Comparison of ENCODE assay signal across 30 cellular contexts in the genomic region with DNA sequence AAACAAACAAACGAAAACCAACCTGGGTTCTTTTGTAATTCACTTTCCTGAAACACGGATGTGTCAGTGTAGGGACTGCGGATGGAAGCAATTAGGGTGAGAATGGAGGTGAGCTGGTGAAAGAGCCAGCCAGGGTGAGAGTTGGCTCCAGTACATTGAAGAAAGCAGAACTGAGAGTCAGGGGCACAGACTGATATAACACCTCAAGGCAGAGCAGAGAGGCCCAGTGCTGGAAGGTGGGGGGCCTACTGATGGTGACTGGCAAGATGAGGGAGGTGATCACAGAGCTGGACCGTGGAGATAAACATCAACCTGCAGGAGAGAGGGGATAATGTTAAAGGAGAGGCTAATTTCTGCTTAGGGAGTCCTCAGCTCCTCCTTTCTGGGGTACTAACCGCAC.
DNase-seq lines count a peak whose midpoint lies in the region; ATAC-seq, FAIRE-seq and TF ChIP-seq lines count a peak whose summit lies in the region.
"Had no signal": no experiment of that assay in that cellular context is flagged by ENCODE, and none has a peak within 500 bp of the region (broad histone marks: within the 10 kb centered on the region; RNA-seq: fewer than 3 reads in every experiment).

No MANE protein-coding gene starts in this region.

- DNase-seq in GM12878 (ENCODE audit: low read depth, low spot score) (no peak), urothelium cell line (ENCODE audit: low spot score) (no peak), NCI-H226 (no peak)
- DNase-seq in stimulated activated naive B cell treated with anti-CD40 and anti-IgM and Interleukin-4, amounts not matched to agents 10 μg/mL and 1 μg/mL and 100 μg/mL, for 72 hours = no peak
- DNase-seq: activated naive CD4-positive, alpha-beta T cell treated with anti-CD3 and anti-CD28 coated beads, Interleukin-2, amount 50 U/mL, for 16 hours; activated T-cell treated with anti-CD3 and anti-CD28 coated beads for 4 hours; EL; erythroblast; head of caudate nucleus; KG1; kidney; naive thymus-derived CD8-positive, alpha-beta T cell; NCI-H1930; NCI-H526; nucleus accumbens; right lobe of liver; SHP77 treated with DMSO at 0.1 percent for 48 hours; stimulated activated CD4-positive, alpha-beta T cell treated with anti-CD3 and anti-CD28 coated beads, Interleukin-12 subunit alpha, Interleukin-12 subunit beta, amount 100 ng/mL, for 4 hours; stimulated activated CD4-positive, alpha-beta T cell treated with anti-CD3 and anti-CD28 coated beads, Interleukin-2, amount 100 ng/mL, for 48 hours; tibial artery had no signal

- no peak for TF ChIP-seq EP300 in GM12878 (IDR thresholded peaks at IDR 0.05; ENCODE audit: borderline replicate concordance in 1 of 2, control insufficient read depth in 1 of 2, low read depth in 2 of 2, low read length in 2 of 2)

- WGBS in GM12878 (ENCODE audit: insufficient coverage, insufficient replicate concordance, low lambda C conversion rate, missing lambda C conversion rate) = 55% methylated on average over 5 of the region's 5 CpGs

- no peak overlapping the region for H3K9ac ChIP-seq in GM12878 (ENCODE audit: control insufficient read depth, insufficient read depth, low read length)
- H3K9ac ChIP-seq: BLaER1 had no signal

- CTCF ChIA-PET in GM12878 (lab: Yijun Ruan, JAX) = no interaction called here

- H3K4me3 Mint-ChIP-seq in stimulated activated naive B cell treated with anti-CD40 and anti-IgM and Interleukin-4, amounts not matched to agents 10 μg/mL and 1 μg/mL and 100 μg/mL, for 72 hours = no peak overlapping the region
- H3K4me3 Mint-ChIP-seq: brain; dendritic cell treated with granulocyte-macrophage colony-stimulating factor and Interleukin-4, amounts not matched to agents 40 ng/mL and 50 ng/mL, for 4 days; naive thymus-derived CD8-positive, alpha-beta T cell; T-helper 2 cell treated with Interferon-gamma antibody and Interleukin-4, amounts not matched to agents 5 μg/mL and 100 μg/mL, for 36 hours had no signal

- TF ChIP-seq CTCF in GM12878 (IDR thresholded peaks at IDR 0.05 in 2 of 3, conservative IDR thresholded peaks at IDR 0.05 in 1 of 3; ENCODE audit: control insufficient read depth in 2 of 3, extremely low read depth in 1 of 3, insufficient read depth in 1 of 3, low read depth in 3 of 3, low read length in 3 of 3) = no peak

- SMC1A ChIA-PET in GM12878 (lab: Charles Lee; ENCODE audit: uncharacterized antibody, unreplicated experiment) = no interaction called here

- no peaks in the 10 kb centered on the region for H3K9me3 ChIP-seq in GM12878 (replicated peaks; ENCODE audit: control insufficient read depth, insufficient read depth, low read length)
- H3K9me3 ChIP-seq: BLaER1, prostate gland, right lobe of liver, tibial artery had no signal

- no peak overlapping the region for H3K4me2 ChIP-seq in GM12878 (ENCODE audit: control insufficient read depth, insufficient read depth)
- H3K4me2 ChIP-seq: BLaER1 had no signal

- intact Hi-C loops in GM12878 (cut with micrococcal nuclease; ENCODE audit: unreplicated experiment) = no loop called here

- in situ Hi-C loops in GM12878 (cut with MboI) = no loop called here

- H3K27ac Mint-ChIP-seq in stimulated activated naive B cell treated with anti-CD40 and anti-IgM and Interleukin-4, amounts not matched to agents 10 μg/mL and 1 μg/mL and 100 μg/mL, for 72 hours = no peak overlapping the region
- H3K27ac Mint-ChIP-seq: activated T-helper 2 cell treated with anti-CD3 and anti-CD28 coated beads, Interferon-gamma antibody, Interleukin-2, Interleukin-4, amounts not matched to agents 10 μg/mL and 5 μg/mL and 100 μg/mL, durations not matched to agents 14 hours and 24 hours and 36 hours; dendritic cell treated with granulocyte-macrophage colony-stimulating factor and Interleukin-4, amounts not matched to agents 40 ng/mL and 50 ng/mL, for 4 days; naive thymus-derived CD8-positive, alpha-beta T cell; T-helper 2 cell treated with Interferon-gamma antibody and Interleukin-4, amounts not matched to agents 5 μg/mL and 100 μg/mL, for 36 hours had no signal

- H3K36me3 ChIP-seq in GM12878 (ENCODE audit: control insufficient read depth in 2 of 2, insufficient read depth in 2 of 2, low read length in 1 of 2) = no peaks in the 10 kb centered on the region
- H3K36me3 ChIP-seq: BLaER1, prostate gland, right lobe of liver, tibial artery had no signal

- no peak overlapping the region for H2AFZ ChIP-seq in GM12878 (ENCODE audit: control insufficient read depth, low read depth, low read length)

- H3K36me3 Mint-ChIP-seq in stimulated activated naive B cell treated with anti-CD40 and anti-IgM and Interleukin-4, amounts not matched to agents 10 μg/mL and 1 μg/mL and 100 μg/mL, for 72 hours = no peaks in the 10 kb centered on the region
- H3K36me3 Mint-ChIP-seq: brain; naive thymus-derived CD8-positive, alpha-beta T cell had no signal

- H3K4me1 ChIP-seq in GM12878 (ENCODE audit: control insufficient read depth, insufficient read depth, low read length) = no peaks in the 10 kb centered on the region
- H3K4me1 ChIP-seq: BLaER1, prostate gland, right lobe of liver had no signal

- H3K9me3 Mint-ChIP-seq in stimulated activated naive B cell treated with anti-CD40 and anti-IgM and Interleukin-4, amounts not matched to agents 10 μg/mL and 1 μg/mL and 100 μg/mL, for 72 hours = no peaks in the 10 kb centered on the region
- H3K9me3 Mint-ChIP-seq: activated T-helper 2 cell treated with anti-CD3 and anti-CD28 coated beads, Interferon-gamma antibody, Interleukin-2, Interleukin-4, amounts not matched to agents 10 μg/mL and 5 μg/mL and 100 μg/mL, durations not matched to agents 14 hours and 24 hours and 36 hours; brain; dendritic cell treated with granulocyte-macrophage colony-stimulating factor and Interleukin-4, amounts not matched to agents 40 ng/mL and 50 ng/mL, for 4 days; naive thymus-derived CD8-positive, alpha-beta T cell; T-helper 2 cell treated with Interferon-gamma antibody and Interleukin-4, amounts not matched to agents 5 μg/mL and 100 μg/mL, for 36 hours had no signal

- no TSS peak for BruUV-seq in GM12878 (replicated peaks; lab: Mats Ljungman, UMichigan)

- H3K27me3 ChIP-seq in GM12878 (replicated peaks in 1 of 2; ENCODE audit: control insufficient read depth in 2 of 2, insufficient read depth in 2 of 2, low read length in 1 of 2) = no peaks in the 10 kb centered on the region; a peak in 2 of 4 replicates
- H3K27me3 ChIP-seq: BLaER1, right lobe of liver, tibial artery had no signal

- no peak for TF ChIP-seq RAD21 in GM12878 (IDR thresholded peaks at IDR 0.05; ENCODE audit: insufficient read depth, low read depth, low read length)

- H3K4me1 Mint-ChIP-seq in stimulated activated naive B cell treated with anti-CD40 and anti-IgM and Interleukin-4, amounts not matched to agents 10 μg/mL and 1 μg/mL and 100 μg/mL, for 72 hours = no peaks in the 10 kb centered on the region

- no peak overlapping the region for H3K4me3 ChIP-seq in GM12878
- H3K4me3 ChIP-seq: BLaER1, prostate gland, right lobe of liver, tibial artery had no signal

- ATAC-seq in GM19324 (IDR thresholded peaks at IDR 0.05; ENCODE audit: low FRiP score, unreplicated experiment) (peak; percentile 87), HG02798 (IDR thresholded peaks at IDR 0.05; ENCODE audit: poor library complexity, unreplicated experiment) (peak; percentile 64), GM12878 (peak; percentile 85), HG03039 (IDR thresholded peaks at IDR 0.05; ENCODE audit: unreplicated experiment) (no peak)
- ATAC-seq in stimulated activated naive B cell treated with anti-CD40 and anti-IgM and Interleukin-4, amounts not matched to agents 10 μg/mL and 1 μg/mL and 100 μg/mL, for 72 hours (replicated peaks) = peak; percentile 76 to 77
- ATAC-seq: naive thymus-derived CD8-positive, alpha-beta T cell; Panc1; right lobe of liver had no signal

- H3K79me2 ChIP-seq in GM12878 (ENCODE audit: control insufficient read depth, insufficient read depth, low read length) = no peaks in the 10 kb centered on the region

- no peaks in the 10 kb centered on the region for H4K20me1 ChIP-seq in GM12878 (ENCODE audit: control insufficient read depth, insufficient read depth)
- H4K20me1 ChIP-seq: BLaER1 had no signal

- peaks cover 0 to 8% of the 10 kb centered on the region in 2 donors for H3K27me3 Mint-ChIP-seq in stimulated activated naive B cell treated with anti-CD40 and anti-IgM and Interleukin-4, amounts not matched to agents 10 μg/mL and 1 μg/mL and 100 μg/mL, for 72 hours
- H3K27me3 Mint-ChIP-seq: brain; dendritic cell treated with granulocyte-macrophage colony-stimulating factor and Interleukin-4, amounts not matched to agents 40 ng/mL and 50 ng/mL, for 4 days; naive thymus-derived CD8-positive, alpha-beta T cell had no signal

- FAIRE-seq in GM12878 (lab: Jason Lieb, UNC) (no peak), urothelium cell line (lab: Jason Lieb, UNC) (no peak)
- FAIRE-seq: kidney had no signal

- RAD21 ChIA-PET in GM12878 (lab: Charles Lee; ENCODE audit: unreplicated experiment) = no interaction called here

- POLR2A ChIA-PET in GM12878 (lab: Charles Lee) = no interaction called here

- no peak overlapping the region for H3K27ac ChIP-seq in GM12878 (ENCODE audit: control insufficient read depth, insufficient read depth)
- H3K27ac ChIP-seq: BLaER1, prostate gland, right lobe of liver, tibial artery had no signal

- no peak for TF ChIP-seq POLR2A in GM12878 (IDR thresholded peaks at IDR 0.05; ENCODE audit: low read depth, low read length)

TF ChIP-seq in GM12878, 131 proteins besides CTCF, POLR2A, EP300 and RAD21:
- TF ChIP-seq SPI1 (IDR thresholded peaks at IDR 0.05; ENCODE audit: borderline replicate concordance, insufficient read depth, low read depth, low read length) = peak; percentile 56; the same call in 1 of the 2 replicates
- TF ChIP-seq MXI1 (IDR thresholded peaks at IDR 0.05; ENCODE audit: low read depth, low read length) = no peak
